ENCODE assay signal across 14 cellular contexts in the genomic region with DNA sequence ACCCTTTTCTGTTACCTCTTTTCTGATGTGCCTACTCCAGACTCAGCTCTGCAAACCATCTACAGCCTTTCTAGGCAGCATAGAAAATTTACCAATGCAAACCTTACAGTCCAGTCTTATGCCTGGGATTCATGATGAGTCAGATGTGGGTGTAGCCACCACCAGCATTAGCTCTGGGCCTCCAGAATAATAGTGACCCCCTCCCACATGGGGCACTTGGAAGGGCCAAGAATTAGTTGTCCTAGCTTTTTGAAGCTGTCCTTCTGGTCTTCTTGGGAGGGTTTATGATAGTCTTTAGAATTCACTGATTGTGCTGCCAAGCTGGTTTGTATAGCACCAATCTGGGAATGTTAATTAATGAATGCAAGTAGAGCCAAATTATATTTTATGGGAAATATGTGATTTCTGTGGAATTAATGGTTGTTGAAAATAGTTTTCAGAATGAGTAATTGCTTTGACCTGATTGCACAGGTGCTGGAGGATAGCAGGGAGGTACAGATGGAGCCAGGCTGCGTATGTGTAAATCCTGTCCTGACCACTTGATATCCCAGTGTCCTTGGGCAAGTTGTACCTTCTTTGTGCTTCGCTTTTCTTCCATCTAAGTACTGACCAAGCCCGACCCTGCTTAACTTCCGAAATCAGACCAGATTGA.
DNase-seq lines count a peak whose midpoint lies in the region; ATAC-seq, FAIRE-seq and TF ChIP-seq lines count a peak whose summit lies in the region.
"Had no signal": no experiment of that assay in that cellular context is flagged by ENCODE, and none has a peak within 500 bp of the region (broad histone marks: within the 10 kb centered on the region; RNA-seq: fewer than 3 reads in every experiment).

No MANE protein-coding gene starts in this region.

- POLR2A ChIA-PET in A673 (lab: Charles Lee; ENCODE audit: low non-redundant PET): no interaction called here
- POLR2A ChIA-PET in naive thymus-derived CD4-positive, alpha-beta T cell (lab: Charles Lee): no interaction called here

- no peaks in the 10 kb centered on the region for H3K9me3 Mint-ChIP-seq in astrocyte (ENCODE audit: unreplicated experiment)
- peaks cover 0 to 1% (median 0%) of the 10 kb centered on the region in 11 donors for H3K9me3 Mint-ChIP-seq in naive thymus-derived CD4-positive, alpha-beta T cell

- CTCF ChIA-PET in A673 (lab: Charles Lee): no interaction called here
- CTCF ChIA-PET in naive thymus-derived CD4-positive, alpha-beta T cell (lab: Charles Lee): interaction anchor here (1.5 to 5.5 kb wide), 4 partner anchors 87 to 276 kb away, joined by 3 to 69 read pairs (median 14); partner anchors contain the start of gene CPED1

- H3K27me3 ChIP-seq in astrocyte (ENCODE audit: insufficient read depth, low read length) (no peaks in the 10 kb centered on the region), A673 (replicated peaks; ENCODE audit: insufficient read depth, low read depth, low read length, poor library complexity) (no peaks in the 10 kb centered on the region)
- H3K27me3 ChIP-seq in naive thymus-derived CD4-positive, alpha-beta T cell (ENCODE audit: control insufficient read depth in 2 of 2, insufficient read depth in 2 of 2, low read length in 2 of 2): no peaks in the 10 kb centered on the region
- H3K27me3 ChIP-seq: neutrophil had no signal

- peak; percentile 80 for DNase-seq in A172 (ENCODE audit: low spot score)
- peak; percentile 58 for DNase-seq in HPDE6-E6E7 (ENCODE audit: extremely low spot score)
- DNase-seq in astrocyte (ENCODE audit: low read depth): peak; percentile 75
- peak; percentile 55 for DNase-seq in islet precursor cell
- no peak for DNase-seq in A673 (ENCODE audit: low spot score)
- DNase-seq in naive thymus-derived CD4-positive, alpha-beta T cell: no peak
- DNase-seq: cortex of kidney; NCI-H1930; stimulated activated CD4-positive, alpha-beta T cell treated with anti-CD3 and anti-CD28 coated beads, Interleukin-2, amount 100 ng/mL, for 48 hours; substantia nigra had no signal

- no peak for ATAC-seq in GM21619 (IDR thresholded peaks at IDR 0.05; ENCODE audit: unreplicated experiment)
- ATAC-seq in naive thymus-derived CD4-positive, alpha-beta T cell: no peak
- no peak for ATAC-seq in GM18520 (IDR thresholded peaks at IDR 0.05; ENCODE audit: unreplicated experiment)

- H3K36me3 ChIP-seq in astrocyte (ENCODE audit: insufficient read depth, low read length): no peaks in the 10 kb centered on the region
- H3K36me3 ChIP-seq in A673 (ENCODE audit: insufficient read depth, low read length, poor library complexity, severe bottlenecking): no peaks in the 10 kb centered on the region
- no peaks in the 10 kb centered on the region for H3K36me3 ChIP-seq in naive thymus-derived CD4-positive, alpha-beta T cell (ENCODE audit: control insufficient read depth in 2 of 3, insufficient read depth in 3 of 3, low read length in 3 of 3)
- H3K36me3 ChIP-seq: neutrophil had no signal

- H3K79me2 ChIP-seq in astrocyte (ENCODE audit: insufficient read depth, low read length): no peaks in the 10 kb centered on the region

- H3K9me3 ChIP-seq in astrocyte (ENCODE audit: insufficient read depth, low read depth, low read length) (no peaks in the 10 kb centered on the region), A673 (ENCODE audit: low read depth, low read length, poor library complexity, severe bottlenecking) (no peaks in the 10 kb centered on the region)
- no peaks in the 10 kb centered on the region for H3K9me3 ChIP-seq in naive thymus-derived CD4-positive, alpha-beta T cell (ENCODE audit: control insufficient read depth in 2 of 3, low read length in 3 of 3)
- H3K9me3 ChIP-seq: neutrophil had no signal

- no peak for TF ChIP-seq CTCF in astrocyte (IDR thresholded peaks at IDR 0.05; ENCODE audit: insufficient read depth, low read depth, low read length)
- no peak for TF ChIP-seq CTCF in A673 (conservative IDR thresholded peaks at IDR 0.05; ENCODE audit: low read depth, low read length)

- peaks cover 55% of the 10 kb centered on the region for H3K4me1 Mint-ChIP-seq in astrocyte (ENCODE audit: low read depth, unreplicated experiment)
- no peaks in the 10 kb centered on the region for H3K4me1 Mint-ChIP-seq in naive thymus-derived CD4-positive, alpha-beta T cell

- H3K27ac ChIP-seq in astrocyte (ENCODE audit: low read depth, low read length) (peak overlapping the region; percentile 94), A673 (ENCODE audit: low read depth, low read length, poor library complexity, severe bottlenecking) (no peak overlapping the region)
- H3K27ac ChIP-seq in naive thymus-derived CD4-positive, alpha-beta T cell (ENCODE audit: low read depth, low read length): no peak overlapping the region
- H3K27ac ChIP-seq: neutrophil, VCaP had no signal

- no peaks in the 10 kb centered on the region for H3K36me3 Mint-ChIP-seq in astrocyte (ENCODE audit: low read depth, unreplicated experiment)
- H3K36me3 Mint-ChIP-seq in naive thymus-derived CD4-positive, alpha-beta T cell: no peaks in the 10 kb centered on the region

- H3K4me3 ChIP-seq in astrocyte (ENCODE audit: insufficient read depth, low read depth, low read length) (peak overlapping the region; percentile 30), A673 (ENCODE audit: low read depth, low read length, poor library complexity, severe bottlenecking) (no peak overlapping the region)
- no peak overlapping the region for H3K4me3 ChIP-seq in naive thymus-derived CD4-positive, alpha-beta T cell (ENCODE audit: low read length)

- H3K4me3 Mint-ChIP-seq in astrocyte (ENCODE audit: unreplicated experiment): peak overlapping the region; percentile 64
- H3K4me3 Mint-ChIP-seq in naive thymus-derived CD4-positive, alpha-beta T cell: no peak overlapping the region

- FAIRE-seq in astrocyte (lab: Jason Lieb, UNC): peak; percentile 91

- peak overlapping the region; percentile 97 for H3K27ac Mint-ChIP-seq in astrocyte (ENCODE audit: unreplicated experiment)
- no peak overlapping the region for H3K27ac Mint-ChIP-seq in naive thymus-derived CD4-positive, alpha-beta T cell

- no TSS peak for BruUV-seq in A673 (replicated peaks; lab: Mats Ljungman, UMichigan)

- peak overlapping the region; percentile 48 for H2AFZ ChIP-seq in astrocyte (ENCODE audit: low read depth, low read length)

- no peaks in the 10 kb centered on the region for H3K27me3 Mint-ChIP-seq in astrocyte (ENCODE audit: low read depth, unreplicated experiment)
- H3K27me3 Mint-ChIP-seq in naive thymus-derived CD4-positive, alpha-beta T cell: peaks cover 0 to 22% (median 11%) of the 10 kb centered on the region in 5 donors

- H3K4me1 ChIP-seq in astrocyte (ENCODE audit: insufficient read depth, low read length): peaks cover 36% of the 10 kb centered on the region
- H3K4me1 ChIP-seq in A673 (ENCODE audit: insufficient read depth, low read length, poor library complexity, severe bottlenecking): no peaks in the 10 kb centered on the region
- no peaks in the 10 kb centered on the region for H3K4me1 ChIP-seq in naive thymus-derived CD4-positive, alpha-beta T cell (ENCODE audit: control insufficient read depth in 2 of 2, insufficient read depth in 2 of 2, low read length in 2 of 2)

- H3K9ac ChIP-seq in astrocyte (ENCODE audit: low read length): peak overlapping the region; percentile 64

- no peaks in the 10 kb centered on the region for H4K20me1 ChIP-seq in astrocyte (ENCODE audit: insufficient read depth, low read length)

- peak overlapping the region; percentile 78 for H3K4me2 ChIP-seq in astrocyte (ENCODE audit: low read length)

- intact Hi-C loops in A673 (cut with micrococcal nuclease; ENCODE audit: unreplicated experiment): loop anchor here (5.0 kb wide), 1 partner anchor 291 kb away; no protein-coding TSS in a partner anchor
- intact Hi-C loops in naive thymus-derived CD4-positive, alpha-beta T cell (cut with micrococcal nuclease): no loop called here

Comparison
In these comparisons a context has a peak if more than half of its experiments do, and no peak if none do; other contexts are left out.
1. DNase-seq: peak in A172 (single experiment), HPDE6-E6E7 (single experiment), astrocyte (single experiment) and islet precursor cell (single experiment); none in A673 (single experiment) and naive thymus-derived CD4-positive, alpha-beta T cell (0 of 9).